Comparison of ENCODE assay signal across 8 cellular contexts in the genomic region with DNA sequence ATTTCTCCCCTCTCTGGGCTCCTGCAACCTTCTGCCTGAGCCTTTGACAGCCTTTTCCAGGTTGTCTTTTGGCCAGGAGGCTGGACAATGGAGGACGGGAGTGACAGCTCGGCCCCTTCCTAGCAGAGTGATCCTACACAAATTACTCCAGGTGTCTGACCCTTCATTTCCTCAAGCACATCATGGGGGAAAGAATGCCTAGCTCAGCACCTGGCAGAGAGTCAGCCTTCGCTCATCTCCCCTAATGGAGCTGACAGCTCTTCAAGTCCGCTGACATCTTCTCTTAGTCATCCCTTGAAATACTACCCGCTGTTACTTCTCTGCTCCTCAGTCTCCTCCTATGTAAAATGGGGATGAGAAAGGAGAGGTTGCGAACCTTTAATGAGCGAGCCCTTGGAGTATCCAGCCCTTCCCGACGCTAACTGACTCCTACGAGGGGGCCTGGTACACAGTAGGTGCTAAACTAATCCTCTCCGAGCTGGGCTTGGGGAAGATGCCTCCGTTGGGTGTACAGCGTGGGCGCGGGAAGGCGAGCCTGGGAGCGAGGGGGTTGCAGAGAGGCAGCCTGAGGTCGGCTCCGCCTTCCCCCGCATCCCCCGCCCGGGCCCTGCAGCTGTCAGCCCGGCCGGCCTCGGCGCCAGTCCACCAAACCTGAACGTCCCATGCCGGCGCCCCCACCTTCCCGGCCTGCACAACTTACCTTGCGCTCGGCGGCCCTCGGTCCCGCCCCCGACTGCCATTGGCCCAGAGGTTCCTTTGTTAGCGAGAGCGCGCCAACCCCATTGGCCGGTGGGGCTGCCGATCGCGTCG. TPM values are rescaled to one million over a fixed set of nuclear protein-coding genes. Genes with fewer than 3 reads are reported as not detected.
DNase-seq lines count a peak whose midpoint lies in the region; ATAC-seq and TF ChIP-seq lines count a peak whose summit lies in the region.

No MANE protein-coding gene starts in this region.

- peaks cover 0 to 51% of the 10 kb centered on the region in 2 donors for H3K4me1 ChIP-seq in right atrium auricular region
- no peaks in the 10 kb centered on the region for H3K4me1 ChIP-seq in prostate gland (replicated peaks)

- no peaks in the 10 kb centered on the region for H3K36me3 ChIP-seq in right atrium auricular region
- no peaks in the 10 kb centered on the region for H3K36me3 ChIP-seq in prostate gland

- ATAC-seq in GM18498 (IDR thresholded peaks at IDR 0.05; ENCODE audit: unreplicated experiment) = peak; percentile 94
- peak; percentile 94 for ATAC-seq in HG02885 (IDR thresholded peaks at IDR 0.05; ENCODE audit: poor library complexity, unreplicated experiment)

- TF ChIP-seq POLR2A in prostate gland (IDR thresholded peaks at IDR 0.05) = peak; percentile 64

- DNase-seq in NCI-H146 treated with DMSO at 0.1 percent for 48 hours (lab: John Stamatoyannopoulos, UW; ENCODE audit: unreplicated experiment) = peak; percentile 85
- DNase-seq in T-helper 1 cell = peak; percentile 95 to 96 (median 96)
- DNase-seq in amygdala (lab: John Stamatoyannopoulos, UW) = peak; percentile 55 to 100 (median 96)
- DNase-seq in right atrium auricular region (ENCODE audit: low spot score) = peak; percentile 97
- DNase-seq in prostate gland (ENCODE audit: low spot score) = peak; percentile 99
- peak; percentile 98 for DNase-seq in ureter (ENCODE audit: low spot score)

- 10% methylated on average over 44 of the region's 44 CpGs for WGBS in prostate gland

- H3K27ac ChIP-seq in right atrium auricular region (peak overlapping the region; percentile 74 to 80), prostate gland (peak overlapping the region; percentile 36 to 54)

- TF ChIP-seq CTCF in right atrium auricular region (IDR thresholded peaks at IDR 0.05) (no peak), prostate gland (IDR thresholded peaks at IDR 0.05) (no peak)

- H3K27me3 ChIP-seq in right atrium auricular region (no peaks in the 10 kb centered on the region), prostate gland (replicated peaks; ENCODE audit: insufficient read depth) (no peaks in the 10 kb centered on the region)

- intact Hi-C loops in prostate gland (cut with DNase I) = no loop called here

- H3K4me3 ChIP-seq in right atrium auricular region = peak overlapping the region; percentile 30 to 57
- peak overlapping the region; percentile 36 to 70 for H3K4me3 ChIP-seq in prostate gland

- H3K9me3 ChIP-seq in right atrium auricular region (no peaks in the 10 kb centered on the region), prostate gland (no peaks in the 10 kb centered on the region)

RNA-seq across cellular contexts. Expression of a gene that starts 0.5 kb away (rescaled TPM):
- total RNA-seq in right atrium auricular region = 100 to 1,000 TPM; 102 to 145 TPM
- total RNA-seq in prostate gland = 100 to 1,000 TPM in 1 of 2 donors, 10 to 100 TPM in 1; 84.3 to 258 TPM
- total RNA-seq in ureter = 423 TPM

Comparison
In these comparisons a context has a peak if more than half of its experiments do, and no peak if none do; other contexts are left out.
1. Peak in every context shown above with its lines: DNase-seq, ATAC-seq, H3K4me3 ChIP-seq and H3K27ac ChIP-seq.